ENCODE assay signal across 1 cellular context in the genomic region with DNA sequence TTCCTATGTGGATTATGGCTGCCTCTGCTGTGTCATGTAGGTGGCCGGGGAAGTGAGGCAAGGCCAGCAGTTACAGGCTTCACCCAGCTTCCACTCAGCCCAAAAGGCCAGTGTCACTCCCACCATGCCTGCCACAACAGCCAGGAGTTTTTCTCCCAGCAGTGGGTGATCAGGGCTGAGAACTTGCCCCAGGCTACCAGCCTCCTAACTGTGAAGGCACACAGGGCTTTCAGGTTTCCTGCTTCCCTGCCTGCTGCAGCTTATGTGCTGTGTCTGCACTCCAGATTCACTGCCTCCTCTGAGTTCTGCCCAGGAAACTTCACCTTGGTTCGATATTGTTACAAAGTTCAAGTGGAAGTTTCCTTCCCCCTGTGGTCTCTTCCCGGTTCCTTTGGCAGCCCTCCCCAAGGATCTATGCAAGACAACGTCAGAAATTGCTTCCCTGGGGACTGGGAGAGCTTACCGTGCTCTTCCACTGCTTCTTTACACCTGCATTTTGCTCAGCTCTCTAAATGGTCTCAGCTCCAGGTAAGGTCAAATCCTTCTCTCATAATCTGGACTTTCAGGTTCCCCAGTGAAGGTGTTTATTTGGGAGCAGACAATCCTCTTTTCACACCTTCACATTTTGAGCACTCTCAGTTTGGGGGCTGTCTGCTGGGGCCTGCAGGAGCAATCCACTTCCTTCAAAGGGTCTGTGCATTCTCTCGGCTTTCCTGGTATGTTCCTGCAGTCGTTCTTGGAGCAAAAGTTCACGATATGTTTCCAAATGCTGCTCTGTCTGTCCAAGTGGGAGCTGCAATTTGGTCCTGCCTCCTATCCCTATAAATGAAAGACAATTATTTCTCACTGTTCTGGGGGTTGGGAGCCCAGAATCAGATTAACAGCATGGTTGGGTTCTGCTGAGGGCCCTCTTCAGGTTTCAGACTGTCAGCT.
TF ChIP-seq lines count a peak whose summit lies in the region.

No MANE protein-coding gene starts in this region.

TF ChIP-seq in GM23338, 12 proteins besides CTCF, POLR2A, EP300 and RAD21 (continued from another document):
- TF ChIP-seq, protein P1, sequence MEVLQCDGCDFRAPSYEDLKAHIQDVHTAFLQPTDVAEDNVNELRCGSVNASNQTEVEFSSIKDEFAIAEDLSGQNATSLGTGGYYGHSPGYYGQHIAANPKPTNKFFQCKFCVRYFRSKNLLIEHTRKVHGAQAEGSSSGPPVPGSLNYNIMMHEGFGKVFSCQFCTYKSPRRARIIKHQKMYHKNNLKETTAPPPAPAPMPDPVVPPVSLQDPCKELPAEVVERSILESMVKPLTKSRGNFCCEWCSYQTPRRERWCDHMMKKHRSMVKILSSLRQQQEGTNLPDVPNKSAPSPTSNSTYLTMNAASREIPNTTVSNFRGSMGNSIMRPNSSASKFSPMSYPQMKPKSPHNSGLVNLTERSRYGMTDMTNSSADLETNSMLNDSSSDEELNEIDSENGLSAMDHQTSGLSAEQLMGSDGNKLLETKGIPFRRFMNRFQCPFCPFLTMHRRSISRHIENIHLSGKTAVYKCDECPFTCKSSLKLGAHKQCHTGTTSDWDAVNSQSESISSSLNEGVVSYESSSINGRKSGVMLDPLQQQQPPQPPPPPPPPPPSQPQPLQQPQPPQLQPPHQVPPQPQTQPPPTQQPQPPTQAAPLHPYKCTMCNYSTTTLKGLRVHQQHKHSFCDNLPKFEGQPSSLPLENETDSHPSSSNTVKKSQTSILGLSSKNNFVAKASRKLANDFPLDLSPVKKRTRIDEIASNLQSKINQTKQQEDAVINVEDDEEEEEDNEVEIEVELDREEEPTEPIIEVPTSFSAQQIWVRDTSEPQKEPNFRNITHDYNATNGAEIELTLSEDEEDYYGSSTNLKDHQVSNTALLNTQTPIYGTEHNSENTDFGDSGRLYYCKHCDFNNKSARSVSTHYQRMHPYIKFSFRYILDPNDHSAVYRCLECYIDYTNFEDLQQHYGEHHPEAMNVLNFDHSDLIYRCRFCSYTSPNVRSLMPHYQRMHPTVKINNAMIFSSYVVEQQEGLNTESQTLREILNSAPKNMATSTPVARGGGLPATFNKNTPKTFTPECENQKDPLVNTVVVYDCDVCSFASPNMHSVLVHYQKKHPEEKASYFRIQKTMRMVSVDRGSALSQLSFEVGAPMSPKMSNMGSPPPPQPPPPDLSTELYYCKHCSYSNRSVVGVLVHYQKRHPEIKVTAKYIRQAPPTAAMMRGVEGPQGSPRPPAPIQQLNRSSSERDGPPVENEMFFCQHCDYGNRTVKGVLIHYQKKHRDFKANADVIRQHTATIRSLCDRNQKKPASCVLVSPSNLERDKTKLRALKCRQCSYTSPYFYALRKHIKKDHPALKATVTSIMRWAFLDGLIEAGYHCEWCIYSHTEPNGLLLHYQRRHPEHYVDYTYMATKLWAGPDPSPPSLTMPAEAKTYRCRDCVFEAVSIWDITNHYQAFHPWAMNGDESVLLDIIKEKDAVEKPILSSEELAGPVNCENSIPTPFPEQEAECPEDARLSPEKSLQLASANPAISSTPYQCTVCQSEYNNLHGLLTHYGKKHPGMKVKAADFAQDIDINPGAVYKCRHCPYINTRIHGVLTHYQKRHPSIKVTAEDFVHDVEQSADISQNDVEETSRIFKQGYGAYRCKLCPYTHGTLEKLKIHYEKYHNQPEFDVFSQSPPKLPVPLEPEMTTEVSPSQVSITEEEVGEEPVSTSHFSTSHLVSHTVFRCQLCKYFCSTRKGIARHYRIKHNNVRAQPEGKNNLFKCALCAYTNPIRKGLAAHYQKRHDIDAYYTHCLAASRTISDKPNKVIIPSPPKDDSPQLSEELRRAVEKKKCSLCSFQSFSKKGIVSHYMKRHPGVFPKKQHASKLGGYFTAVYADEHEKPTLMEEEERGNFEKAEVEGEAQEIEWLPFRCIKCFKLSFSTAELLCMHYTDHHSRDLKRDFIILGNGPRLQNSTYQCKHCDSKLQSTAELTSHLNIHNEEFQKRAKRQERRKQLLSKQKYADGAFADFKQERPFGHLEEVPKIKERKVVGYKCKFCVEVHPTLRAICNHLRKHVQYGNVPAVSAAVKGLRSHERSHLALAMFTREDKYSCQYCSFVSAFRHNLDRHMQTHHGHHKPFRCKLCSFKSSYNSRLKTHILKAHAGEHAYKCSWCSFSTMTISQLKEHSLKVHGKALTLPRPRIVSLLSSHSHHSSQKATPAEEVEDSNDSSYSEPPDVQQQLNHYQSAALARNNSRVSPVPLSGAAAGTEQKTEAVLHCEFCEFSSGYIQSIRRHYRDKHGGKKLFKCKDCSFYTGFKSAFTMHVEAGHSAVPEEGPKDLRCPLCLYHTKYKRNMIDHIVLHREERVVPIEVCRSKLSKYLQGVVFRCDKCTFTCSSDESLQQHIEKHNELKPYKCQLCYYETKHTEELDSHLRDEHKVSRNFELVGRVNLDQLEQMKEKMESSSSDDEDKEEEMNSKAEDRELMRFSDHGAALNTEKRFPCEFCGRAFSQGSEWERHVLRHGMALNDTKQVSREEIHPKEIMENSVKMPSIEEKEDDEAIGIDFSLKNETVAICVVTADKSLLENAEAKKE (CRISPR knock-in tag; IDR thresholded peaks at IDR 0.05): no peak
